In genomic region chr12:118874698-118875548, GRCh38 we compare ENCODE assay signal across 17 cellular contexts.
DNase-seq lines count a peak whose midpoint lies in the region; ATAC-seq lines count a peak whose summit lies in the region.
"Had no signal": no experiment of that assay in that cellular context is flagged by ENCODE, and none has a peak within 500 bp of the region (broad histone marks: within the 10 kb centered on the region; RNA-seq: fewer than 3 reads in every experiment).

No MANE protein-coding gene starts in this region.

- H3K27ac ChIP-seq in iPS-20b (ENCODE audit: low read length) = peak overlapping the region; percentile 19
- H3K27ac ChIP-seq: tibial nerve had no signal

- peak overlapping the region in 1 of 2 donors; percentile 34 for H3K27ac Mint-ChIP-seq in activated naive CD4-positive, alpha-beta T cell treated with anti-CD3 and anti-CD28 coated beads, Interleukin-2, amount 50 U/mL, for 72 hours
- H3K27ac Mint-ChIP-seq: activated CD8-positive, alpha-beta T cell treated with anti-CD3 and anti-CD28 coated beads for 36 hours had no signal

- H3K9me3 ChIP-seq in ES-I3 (ENCODE audit: control insufficient read depth, insufficient read depth, low read length) (no peaks in the 10 kb centered on the region), NT2/D1 (ENCODE audit: insufficient read depth, low read length) (no peaks in the 10 kb centered on the region), iPS-20b (ENCODE audit: insufficient read depth, low read depth, low read length) (no peaks in the 10 kb centered on the region)
- H3K9me3 ChIP-seq: SK-N-SH, tibial nerve had no signal

- H3K27me3 ChIP-seq in NT2/D1 (ENCODE audit: insufficient read depth, insufficient read length) (no peaks in the 10 kb centered on the region), iPS-20b (ENCODE audit: insufficient read depth, low read length) (0 out of 2 replicates have a peak, but pooled peaks cover 4% of the 10 kb centered on the region)
- H3K27me3 ChIP-seq: tibial nerve had no signal

- H3K4me1 ChIP-seq in ES-I3 (ENCODE audit: insufficient read depth, low read length) = peaks cover 18% of the 10 kb centered on the region
- H3K4me1 ChIP-seq in NT2/D1 (ENCODE audit: insufficient read depth, insufficient read length) = peaks cover 8% of the 10 kb centered on the region
- peaks cover 16% of the 10 kb centered on the region for H3K4me1 ChIP-seq in iPS-20b (ENCODE audit: insufficient read depth, low read length)
- H3K4me1 ChIP-seq: tibial nerve had no signal

- H3K36me3 ChIP-seq in ES-I3 (ENCODE audit: insufficient read depth, low read length) (no peaks in the 10 kb centered on the region), NT2/D1 (ENCODE audit: insufficient read depth, insufficient read length, low read length) (no peaks in the 10 kb centered on the region), iPS-20b (ENCODE audit: insufficient read depth, low read depth, low read length) (no peaks in the 10 kb centered on the region)
- H3K36me3 ChIP-seq: tibial nerve had no signal

- peak overlapping the region; percentile 7; the same call in 1 of the 2 replicates for H3K9ac ChIP-seq in ES-I3 (ENCODE audit: low read depth, low read length)
- no peak overlapping the region for H3K9ac ChIP-seq in NT2/D1 (ENCODE audit: insufficient read length, low read depth)
- H3K9ac ChIP-seq in iPS-20b (ENCODE audit: low read depth, low read length) = peak overlapping the region; percentile 70; the same call in 1 of the 2 replicates
- H3K9ac ChIP-seq: SK-N-SH had no signal

- H3K9me3 Mint-ChIP-seq in activated naive CD4-positive, alpha-beta T cell treated with anti-CD3 and anti-CD28 coated beads, Interleukin-2, amount 50 U/mL, for 72 hours = peaks cover 3 to 6% of the 10 kb centered on the region in 2 donors
- H3K9me3 Mint-ChIP-seq: activated CD8-positive, alpha-beta T cell treated with anti-CD3 and anti-CD28 coated beads for 36 hours had no signal

- H3K4me3 ChIP-seq in NT2/D1 (ENCODE audit: insufficient read length, low read depth) = no peak overlapping the region
- peak overlapping the region; percentile 53; the same call in 1 of the 2 replicates for H3K4me3 ChIP-seq in iPS-20b (ENCODE audit: low read length)
- H3K4me3 ChIP-seq: tibial nerve had no signal

- H3K36me3 Mint-ChIP-seq in activated naive CD4-positive, alpha-beta T cell treated with anti-CD3 and anti-CD28 coated beads, Interleukin-2, amount 50 U/mL, for 72 hours = no peaks in the 10 kb centered on the region

- DNase-seq in NCI-H187 (lab: John Stamatoyannopoulos, UW) = peak; percentile 41 to 63
- DNase-seq in NT2/D1 (ENCODE audit: low read depth, low spot score) = peak; percentile 80
- no peak for DNase-seq in activated naive CD4-positive, alpha-beta T cell treated with anti-CD3 and anti-CD28 coated beads, Interleukin-2, amount 50 U/mL, for 72 hours (ENCODE audit: low spot score in 2 of 2)
- DNase-seq in SKM-1 (lab: John Stamatoyannopoulos, UW; ENCODE audit: unreplicated experiment) = no peak
- no peak for DNase-seq in activated CD4-positive, alpha-beta T cell treated with anti-CD3 and anti-CD28 coated beads for 48 hours
- DNase-seq: activated CD8-positive, alpha-beta T cell treated with anti-CD3 and anti-CD28 coated beads for 36 hours; anterior cingulate cortex; kidney glomerular epithelial cell; NCI-H2081; OCI-M1; SK-N-SH; stimulated activated CD4-positive, alpha-beta T cell treated with anti-CD3 and anti-CD28 coated beads, Interleukin-4, amount 100 ng/mL, for 24 hours had no signal

- no peak for ATAC-seq in activated naive CD4-positive, alpha-beta T cell treated with anti-CD3 and anti-CD28 coated beads, Interleukin-2, amount 50 U/mL, for 72 hours
- ATAC-seq in HG03025 (IDR thresholded peaks at IDR 0.05; ENCODE audit: low FRiP score, unreplicated experiment) = no peak
- ATAC-seq: activated CD8-positive, alpha-beta T cell treated with anti-CD3 and anti-CD28 coated beads for 36 hours; HCT116 had no signal

Comparison
In these comparisons a context has a peak if more than half of its experiments do, and no peak if none do; other contexts are left out.
1. DNase-seq: peak in NCI-H187 (2 of 2) and NT2/D1 (single experiment); none in activated naive CD4-positive, alpha-beta T cell treated with anti-CD3 and anti-CD28 coated beads, Interleukin-2, amount 50 U/mL, for 72 hours (0 of 2), SKM-1 (single experiment) and activated CD4-positive, alpha-beta T cell treated with anti-CD3 and anti-CD28 coated beads for 48 hours (single experiment).